17 cellular contexts compared by ENCODE assay signal in the genomic region with DNA sequence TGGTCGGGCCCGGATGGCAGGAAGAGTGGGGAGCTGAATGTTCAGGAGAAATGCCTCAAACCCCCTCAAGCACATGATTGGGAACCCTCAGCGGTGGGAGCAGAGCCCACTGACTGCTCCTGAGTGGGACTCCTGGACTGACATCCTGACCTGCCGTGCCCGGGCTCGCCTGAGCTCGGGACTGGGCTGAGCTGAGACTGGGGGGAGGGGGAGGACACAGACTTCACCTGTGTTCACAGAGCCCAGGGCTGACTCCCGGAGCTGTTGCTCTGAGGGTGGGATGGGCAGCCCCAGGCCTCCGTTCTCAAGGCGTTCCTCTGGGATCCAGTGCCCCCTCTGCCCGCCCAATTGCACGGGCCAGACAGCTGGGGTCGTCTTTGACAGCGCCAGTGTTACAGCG. TPM values are rescaled to one million over a fixed set of nuclear protein-coding genes. Genes with fewer than 3 reads are reported as not detected.
A peak's percentile ranks its signal among the peaks of the same experiment; 100 is the strongest.
DNase-seq lines count a peak whose midpoint lies in the region; ATAC-seq and TF ChIP-seq lines count a peak whose summit lies in the region.
"Had no signal": no experiment of that assay in that cellular context is flagged by ENCODE, and none has a peak within 500 bp of the region (broad histone marks: within the 10 kb centered on the region; RNA-seq: fewer than 3 reads in every experiment).

No MANE protein-coding gene starts in this region.

- no peak overlapping the region for H3K4me3 ChIP-seq in right cardiac atrium (ENCODE audit: low read length)

- no peak overlapping the region for H3K27ac ChIP-seq in right cardiac atrium (ENCODE audit: low read length)

- TF ChIP-seq CTCF in brain (conservative IDR thresholded peaks at IDR 0.05): no peak
- no peak for TF ChIP-seq CTCF in neural crest cell (conservative IDR thresholded peaks at IDR 0.05)

- DNase-seq in right cardiac atrium: peak in 2 of 3 donors; percentile 33 to 35
- DNase-seq in cardiac septum (ENCODE audit: low spot score): no peak
- no peak for DNase-seq in neural crest cell (ENCODE audit: low read depth, low spot score)
- DNase-seq in activated CD4-positive, alpha-beta T cell treated with anti-CD3 and anti-CD28 coated beads for 4 hours: no peak
- DNase-seq in activated naive CD4-positive, alpha-beta T cell treated with anti-CD3 and anti-CD28 coated beads, Interleukin-2, amount 50 U/mL, for 72 hours (ENCODE audit: low spot score in 2 of 2): no peak
- DNase-seq in DMS 273 (lab: John Stamatoyannopoulos, UW; ENCODE audit: unreplicated experiment): no peak
- DNase-seq: 8988T; AML-193; C1 segment of cervical spinal cord; Calu3; CD4-positive, alpha-beta T cell; DMS153; DND-41; GDM1; KBM-7 had no signal

- no peak for ATAC-seq in right cardiac atrium
- no peak for ATAC-seq in activated naive CD4-positive, alpha-beta T cell treated with anti-CD3 and anti-CD28 coated beads, Interleukin-2, amount 50 U/mL, for 72 hours
- ATAC-seq: HCT116 had no signal

- no peaks in the 10 kb centered on the region for H3K9me3 ChIP-seq in right cardiac atrium (ENCODE audit: control insufficient read depth, low read length)

- H3K9me3 Mint-ChIP-seq in brain (no peaks in the 10 kb centered on the region), neural crest cell (no peaks in the 10 kb centered on the region)
- H3K9me3 Mint-ChIP-seq in activated naive CD4-positive, alpha-beta T cell treated with anti-CD3 and anti-CD28 coated beads, Interleukin-2, amount 50 U/mL, for 72 hours: no peaks in the 10 kb centered on the region
- H3K9me3 Mint-ChIP-seq: CD4-positive, alpha-beta T cell had no signal

- H3K4me1 ChIP-seq in right cardiac atrium (ENCODE audit: control insufficient read depth, insufficient read depth, low read length): peaks cover 8% of the 10 kb centered on the region

- no peaks in the 10 kb centered on the region for H3K27me3 ChIP-seq in right cardiac atrium (ENCODE audit: control insufficient read depth, insufficient read depth)

- H3K4me3 Mint-ChIP-seq in brain: no peak overlapping the region
- no peak overlapping the region for H3K4me3 Mint-ChIP-seq in neural crest cell
- H3K4me3 Mint-ChIP-seq: CD4-positive, alpha-beta T cell had no signal

- H3K27me3 Mint-ChIP-seq in brain (peaks cover 3% of the 10 kb centered on the region), neural crest cell (ENCODE audit: low read depth) (no peaks in the 10 kb centered on the region)
- H3K27me3 Mint-ChIP-seq: CD4-positive, alpha-beta T cell had no signal

- H3K36me3 Mint-ChIP-seq in brain (no peaks in the 10 kb centered on the region), neural crest cell (ENCODE audit: low read depth) (no peaks in the 10 kb centered on the region)
- H3K36me3 Mint-ChIP-seq in activated naive CD4-positive, alpha-beta T cell treated with anti-CD3 and anti-CD28 coated beads, Interleukin-2, amount 50 U/mL, for 72 hours: no peaks in the 10 kb centered on the region

- H3K4me1 Mint-ChIP-seq in brain (peaks cover 52% of the 10 kb centered on the region), neural crest cell (peaks cover 29% of the 10 kb centered on the region)

- WGBS in right cardiac atrium: 86% methylated on average over 15 of the region's 15 CpGs

- intact Hi-C loops in right cardiac atrium (cut with DNase I): no loop called here
- intact Hi-C loops in cardiac septum (cut with DNase I): no loop called here

- H3K27ac Mint-ChIP-seq in brain (peak overlapping the region in 3 of 5 experiments; percentile 4 to 81 (median 44)), neural crest cell (ENCODE audit: unreplicated experiment) (peak overlapping the region; percentile 78)
- no peak overlapping the region for H3K27ac Mint-ChIP-seq in activated naive CD4-positive, alpha-beta T cell treated with anti-CD3 and anti-CD28 coated beads, Interleukin-2, amount 50 U/mL, for 72 hours
- H3K27ac Mint-ChIP-seq: CD4-positive, alpha-beta T cell had no signal

RNA-seq across cellular contexts. Expression of gene DAGLA, which starts 24.6 kb away (rescaled TPM):
- total RNA-seq in right cardiac atrium (1 to 10 TPM; 4.1 to 7.2 (median 6.1) TPM), cardiac septum (3.3 TPM), neural crest cell (19.7 and 21.0 TPM in 2 replicates)
- polyA plus RNA-seq in right cardiac atrium (3.7 TPM), brain (ENCODE audit: insufficient read depth, low read depth, low replicate concordance) (13.4 TPM)
- total RNA-seq in activated naive CD4-positive, alpha-beta T cell treated with anti-CD3 and anti-CD28 coated beads, Interleukin-2, amount 50 U/mL, for 72 hours: under 1 TPM in 1 of 2 donors, not detected in 1; 0.19 TPM

RNA-seq across cellular contexts. Expression of gene MYRF, which starts 47.6 kb away (rescaled TPM):
- total RNA-seq in right cardiac atrium (1 to 10 TPM in 3 of 4 donors, under 1 TPM in 1; 0.62 to 1.9 (median 1.4) TPM), cardiac septum (0.27 TPM), neural crest cell (3.5 and 3.9 TPM in 2 replicates)
- polyA plus RNA-seq in right cardiac atrium (0.70 TPM), brain (ENCODE audit: insufficient read depth, low read depth, low replicate concordance) (70.8 TPM)
- 1 to 10 TPM in 1 of 2 donors, under 1 TPM in 1; 0.93 to 1.6 TPM for total RNA-seq in activated naive CD4-positive, alpha-beta T cell treated with anti-CD3 and anti-CD28 coated beads, Interleukin-2, amount 50 U/mL, for 72 hours

Comparison
In these comparisons a context has a peak if more than half of its experiments do, and no peak if none do; other contexts are left out.
1. DNase-seq: peak in right cardiac atrium (2 of 3); none in cardiac septum (single experiment), neural crest cell (single experiment), activated CD4-positive, alpha-beta T cell treated with anti-CD3 and anti-CD28 coated beads for 4 hours (0 of 2), activated naive CD4-positive, alpha-beta T cell treated with anti-CD3 and anti-CD28 coated beads, Interleukin-2, amount 50 U/mL, for 72 hours (0 of 2) and DMS 273 (single experiment).
2. H3K27ac Mint-ChIP-seq: peak in brain (3 of 5) and neural crest cell (single experiment); none in activated naive CD4-positive, alpha-beta T cell treated with anti-CD3 and anti-CD28 coated beads, Interleukin-2, amount 50 U/mL, for 72 hours (0 of 2).